ENCODE assay signal across 11 cellular contexts in genomic region chr18:62713651-62714247, GRCh38. TPM values are rescaled to one million over a fixed set of nuclear protein-coding genes. Genes with fewer than 3 reads are reported as not detected.
DNase-seq lines count a peak whose midpoint lies in the region; ATAC-seq and TF ChIP-seq lines count a peak whose summit lies in the region.
"Had no signal": no experiment of that assay in that cellular context is flagged by ENCODE, and none has a peak within 500 bp of the region (broad histone marks: within the 10 kb centered on the region; RNA-seq: fewer than 3 reads in every experiment).

No MANE protein-coding gene starts in this region.

- H3K4me1 ChIP-seq in iPS-18a (ENCODE audit: control insufficient read depth, low read depth, low read length), result peaks cover 17% of the 10 kb centered on the region
- no peaks in the 10 kb centered on the region for H3K4me1 ChIP-seq in ovary (ENCODE audit: insufficient read depth)

- no peak for TF ChIP-seq CTCF in ovary (IDR thresholded peaks at IDR 0.05)
- TF ChIP-seq CTCF in lower leg skin (IDR thresholded peaks at IDR 0.05), result no peak

- ATAC-seq in GM21381 (IDR thresholded peaks at IDR 0.05; ENCODE audit: unreplicated experiment), result no peak

- peak; percentile 7 for DNase-seq in EL
- peak; percentile 61 for DNase-seq in MV-4-11 (lab: John Stamatoyannopoulos, UW)
- DNase-seq in ovary, result peak; percentile 11 to 48 (median 35)
- no peak for DNase-seq in lower leg skin (ENCODE audit: low spot score in 2 of 2)
- DNase-seq in hippocampal formation (lab: John Stamatoyannopoulos, UW), result no peak
- DNase-seq: activated CD4-positive, alpha-beta T cell treated with anti-CD3 and anti-CD28 coated beads, Interleukin-2, amount 50 U/mL, for 1 hour; NCI-H1105 treated with DMSO at 0.1 percent for 48 hours; NCI-H446 treated with DMSO at 0.1 percent for 48 hours; T-helper 2 cell had no signal

- no peak for TF ChIP-seq POLR2A in ovary (IDR thresholded peaks at IDR 0.05)
- no peak for TF ChIP-seq POLR2A in lower leg skin (IDR thresholded peaks at IDR 0.05)

- H3K4me3 ChIP-seq in iPS-18a (ENCODE audit: low read length), result peak overlapping the region; percentile 50
- no peak overlapping the region for H3K4me3 ChIP-seq in ovary
- H3K4me3 ChIP-seq in lower leg skin (ENCODE audit: low read depth, poor library complexity, severe bottlenecking), result no peak overlapping the region

- no peak overlapping the region for H3K27ac ChIP-seq in iPS-18a (ENCODE audit: low read length)
- H3K27ac ChIP-seq in ovary, result no peak overlapping the region

- H3K9me3 ChIP-seq in iPS-18a (ENCODE audit: control insufficient read depth, low read depth, low read length), result no peaks in the 10 kb centered on the region
- H3K9me3 ChIP-seq in ovary, result no peaks in the 10 kb centered on the region

- WGBS in ovary, 3 donors, result 85 to 88% (median 87%) methylated on average over 17 of the region's 17 CpGs
- 88 to 92% methylated on average over 17 of the region's 17 CpGs for WGBS in lower leg skin, 2 donors

- H3K27me3 ChIP-seq in iPS-18a (ENCODE audit: control insufficient read depth, insufficient read depth, low read length) (no peaks in the 10 kb centered on the region), ovary (no peaks in the 10 kb centered on the region)

- intact Hi-C loops in ovary (cut with DNase I) (loop anchor here in 3 of 4 donors (2.0 to 10.0 kb wide), 4 partner anchors 129 to 721 kb away; no protein-coding TSS in a partner anchor), lower leg skin (cut with DNase I; ENCODE audit: low total_unique reads) (loop anchor here (10.0 kb wide), 2 partner anchors 101 to 261 kb away; no protein-coding TSS in a partner anchor)

- H3K36me3 ChIP-seq in iPS-18a (ENCODE audit: control insufficient read depth, low read depth, low read length), result no peaks in the 10 kb centered on the region
- no peaks in the 10 kb centered on the region for H3K36me3 ChIP-seq in ovary

- no peak for TF ChIP-seq EP300 in ovary (IDR thresholded peaks at IDR 0.05)

- no peak overlapping the region for H3K9ac ChIP-seq in iPS-18a (ENCODE audit: low read length)

RNA-seq across cellular contexts. Expression of gene PHLPP1, which starts 1.6 kb away (rescaled TPM):
- total RNA-seq in ovary (10 to 100 TPM; 10.2 to 15.9 (median 14.0) TPM), lower leg skin (10 to 100 TPM; 27.3 to 38.5 (median 33.1) TPM)
- polyA plus RNA-seq in ovary, result 10 to 100 TPM in 1 of 2 donors, 1 to 10 TPM in 1; 4.4 to 12.0 TPM

Comparison
In these comparisons a context has a peak if more than half of its experiments do, and no peak if none do; other contexts are left out.
1. DNase-seq: peak in EL (single experiment), MV-4-11 (single experiment) and ovary (5 of 5); none in lower leg skin (0 of 2) and hippocampal formation (0 of 2).